ENCODE assay signal across 24 cellular contexts in the genomic region with DNA sequence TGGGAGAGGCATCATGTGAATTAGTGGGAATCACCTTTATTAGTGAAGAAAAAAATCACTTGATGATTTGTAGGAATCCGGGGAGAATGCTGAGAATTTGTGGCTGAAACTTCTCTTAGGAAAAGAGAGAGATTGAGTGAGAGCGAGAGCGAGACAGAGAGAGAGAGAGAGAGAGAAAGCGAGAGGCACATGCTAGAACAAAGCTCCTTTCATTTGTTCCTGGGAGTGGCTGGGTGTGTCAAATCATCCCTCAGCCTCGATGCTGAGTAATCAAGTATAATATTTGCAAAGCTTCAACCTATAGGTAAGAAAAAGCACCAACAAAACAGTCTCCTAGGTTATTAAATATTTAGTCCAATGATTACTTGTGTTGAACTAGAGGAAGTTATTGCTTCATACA. TPM values are rescaled to one million over a fixed set of nuclear protein-coding genes. Genes with fewer than 3 reads are reported as not detected.
A peak's percentile ranks its signal among the peaks of the same experiment; 100 is the strongest.
DNase-seq lines count a peak whose midpoint lies in the region; ATAC-seq, FAIRE-seq and TF ChIP-seq lines count a peak whose summit lies in the region.
"Had no signal": no experiment of that assay in that cellular context is flagged by ENCODE, and none has a peak within 500 bp of the region (broad histone marks: within the 10 kb centered on the region; RNA-seq: fewer than 3 reads in every experiment).

No MANE protein-coding gene starts in this region.

- TF ChIP-seq EP300 in HepG2 (IDR thresholded peaks at IDR 0.05; ENCODE audit: low read depth in 2 of 2, low read length in 2 of 2) (no peak), HepG2 (CRISPR knock-in tag; IDR thresholded peaks at IDR 0.05; ENCODE audit: borderline replicate concordance) (no peak)

- H3K36me3 ChIP-seq in HepG2 (replicated peaks in 1 of 2; ENCODE audit: control insufficient read depth in 1 of 2, insufficient read depth in 2 of 2, low read length in 2 of 2) (no peaks in the 10 kb centered on the region), right lobe of liver (no peaks in the 10 kb centered on the region), mucosa of descending colon (ENCODE audit: low read depth) (no peaks in the 10 kb centered on the region)
- no peaks in the 10 kb centered on the region for H3K36me3 ChIP-seq in CD8-positive, alpha-beta T cell (ENCODE audit: insufficient read depth, low read length)
- H3K36me3 ChIP-seq: BLaER1 treated with 17β-estradiol and CSF1 and Interleukin-3, amounts not matched to agents 10 nM and 100 nM had no signal

- H3K4me1 Mint-ChIP-seq in activated T-helper 17 cell treated with anti-CD3 and anti-CD28 coated beads, Interleukin-2, amount 50 U/mL, for 72 hours = no peaks in the 10 kb centered on the region
- H3K4me1 Mint-ChIP-seq in CD8-positive, alpha-beta T cell (ENCODE audit: low read depth) = no peaks in the 10 kb centered on the region
- H3K4me1 Mint-ChIP-seq: activated naive CD8-positive, alpha-beta T cell treated with anti-CD3 and anti-CD28 coated beads for 36 hours had no signal

- H3K36me3 Mint-ChIP-seq in activated T-helper 17 cell treated with anti-CD3 and anti-CD28 coated beads, Interleukin-2, amount 50 U/mL, for 72 hours (ENCODE audit: low read depth) = no peaks in the 10 kb centered on the region
- no peaks in the 10 kb centered on the region for H3K36me3 Mint-ChIP-seq in CD8-positive, alpha-beta T cell
- H3K36me3 Mint-ChIP-seq: activated naive CD8-positive, alpha-beta T cell treated with anti-CD3 and anti-CD28 coated beads for 36 hours had no signal

- no peak for FAIRE-seq in HepG2 (lab: Jason Lieb, UNC)
- FAIRE-seq: GM12878 had no signal

- H3K27me3 Mint-ChIP-seq in activated T-helper 17 cell treated with anti-CD3 and anti-CD28 coated beads, Interleukin-2, amount 50 U/mL, for 72 hours = peaks cover 22% of the 10 kb centered on the region
- peaks cover 7% of the 10 kb centered on the region for H3K27me3 Mint-ChIP-seq in CD8-positive, alpha-beta T cell (ENCODE audit: low read depth)

- H3K79me2 ChIP-seq in HepG2 (ENCODE audit: insufficient read depth, low read length) = no peaks in the 10 kb centered on the region

- no peaks in the 10 kb centered on the region for H3K9me3 Mint-ChIP-seq in activated T-helper 17 cell treated with anti-CD3 and anti-CD28 coated beads, Interleukin-2, amount 50 U/mL, for 72 hours
- H3K9me3 Mint-ChIP-seq in CD8-positive, alpha-beta T cell = no peaks in the 10 kb centered on the region
- H3K9me3 Mint-ChIP-seq: activated naive CD8-positive, alpha-beta T cell treated with anti-CD3 and anti-CD28 coated beads for 36 hours; neural crest cell had no signal

- no peak overlapping the region for H3K27ac Mint-ChIP-seq in activated T-helper 17 cell treated with anti-CD3 and anti-CD28 coated beads, Interleukin-2, amount 50 U/mL, for 72 hours
- no peak overlapping the region for H3K27ac Mint-ChIP-seq in CD8-positive, alpha-beta T cell
- H3K27ac Mint-ChIP-seq: activated naive CD8-positive, alpha-beta T cell treated with anti-CD3 and anti-CD28 coated beads for 36 hours had no signal

- no peak for TF ChIP-seq CTCF in HepG2 (CRISPR knock-in tag; IDR thresholded peaks at IDR 0.05)
- TF ChIP-seq CTCF in right lobe of liver (IDR thresholded peaks at IDR 0.05) = no peak
- no peak for TF ChIP-seq CTCF in mucosa of descending colon (IDR thresholded peaks at IDR 0.05)
- TF ChIP-seq CTCF in CD8-positive, alpha-beta T cell (IDR thresholded peaks at IDR 0.05) = no peak
- TF ChIP-seq CTCF in dorsolateral prefrontal cortex (IDR thresholded peaks at IDR 0.05 in 54 of 56, conservative IDR thresholded peaks at IDR 0.05 in 2 of 56; ENCODE audit: low read depth in 1 of 56, partially characterized antibody in 56 of 56) = no peak

- no peak overlapping the region for H3K4me2 ChIP-seq in HepG2 (ENCODE audit: low read depth, low read length)
- H3K4me2 ChIP-seq: BLaER1 treated with 17β-estradiol and CSF1 and Interleukin-3, amounts not matched to agents 10 nM and 100 nM had no signal

- H3K9me3 ChIP-seq in HepG2 (ENCODE audit: low read length) (no peaks in the 10 kb centered on the region), right lobe of liver (no peaks in the 10 kb centered on the region), mucosa of descending colon (no peaks in the 10 kb centered on the region)
- no peaks in the 10 kb centered on the region for H3K9me3 ChIP-seq in CD8-positive, alpha-beta T cell (ENCODE audit: low read length)
- H3K9me3 ChIP-seq: BLaER1 treated with 17β-estradiol and CSF1 and Interleukin-3, amounts not matched to agents 10 nM and 100 nM; body of pancreas had no signal

- no peak overlapping the region for H3K27ac ChIP-seq in HepG2 (ENCODE audit: extremely low read length, insufficient read depth, low read length)
- no peak overlapping the region for H3K27ac ChIP-seq in right lobe of liver
- H3K27ac ChIP-seq in CD8-positive, alpha-beta T cell (ENCODE audit: low read depth, low read length) = no peak overlapping the region
- H3K27ac ChIP-seq in dorsolateral prefrontal cortex = no peak overlapping the region
- H3K27ac ChIP-seq: BLaER1 treated with 17β-estradiol and CSF1 and Interleukin-3, amounts not matched to agents 10 nM and 100 nM; body of pancreas; coronary artery; HL-60 had no signal

- CTCF ChIA-PET in HepG2 (lab: Yijun Ruan, JAX; ENCODE audit: low intra/inter-chr PET ratio, low total read pairs) = no interaction called here
- CTCF ChIA-PET in CD8-positive, alpha-beta T cell (lab: Charles Lee) = no interaction called here

- intact Hi-C loops in HepG2 (cut with micrococcal nuclease; ENCODE audit: unreplicated experiment) = no loop called here
- intact Hi-C loops in right lobe of liver (cut with DNase I) = no loop called here
- intact Hi-C loops in mucosa of descending colon (cut with DNase I, micrococcal nuclease) = no loop called here
- intact Hi-C loops in CD8-positive, alpha-beta T cell (cut with DNase I, micrococcal nuclease) = no loop called here
- intact Hi-C loops in dorsolateral prefrontal cortex (cut with DNase I) = no loop called here

- H2AFZ ChIP-seq in HepG2 (ENCODE audit: low read length) = no peak overlapping the region

- TF ChIP-seq RAD21 in HepG2 (CRISPR knock-in tag; IDR thresholded peaks at IDR 0.05) = no peak

- 9% methylated on average over 5 of the region's 5 CpGs for WGBS in HepG2 (ENCODE audit: low lambda C conversion rate)
- 66% methylated on average over 5 of the region's 5 CpGs for WGBS in right lobe of liver (ENCODE audit: insufficient coverage, low coverage, low lambda C conversion rate, missing lambda C conversion rate)

- H4K20me1 ChIP-seq in HepG2 (ENCODE audit: insufficient read depth, low read length) = no peaks in the 10 kb centered on the region
- H4K20me1 ChIP-seq: BLaER1 treated with 17β-estradiol and CSF1 and Interleukin-3, amounts not matched to agents 10 nM and 100 nM had no signal

- H3K4me3 Mint-ChIP-seq in activated T-helper 17 cell treated with anti-CD3 and anti-CD28 coated beads, Interleukin-2, amount 50 U/mL, for 72 hours = no peak overlapping the region
- no peak overlapping the region for H3K4me3 Mint-ChIP-seq in CD8-positive, alpha-beta T cell
- H3K4me3 Mint-ChIP-seq: activated naive CD8-positive, alpha-beta T cell treated with anti-CD3 and anti-CD28 coated beads for 36 hours; neural crest cell had no signal

- H3K4me3 ChIP-seq in HepG2 (replicated peaks in 1 of 3; ENCODE audit: insufficient read depth in 1 of 3, low read depth in 2 of 3, low read length in 3 of 3) (no peak overlapping the region), right lobe of liver (no peak overlapping the region), mucosa of descending colon (no peak overlapping the region), dorsolateral prefrontal cortex (no peak overlapping the region)
- no peak overlapping the region for H3K4me3 ChIP-seq in CD8-positive, alpha-beta T cell (ENCODE audit: low read depth, low read length)
- H3K4me3 ChIP-seq: BLaER1 treated with 17β-estradiol and CSF1 and Interleukin-3, amounts not matched to agents 10 nM and 100 nM; body of pancreas; coronary artery; GM12878 had no signal

- POLR2A ChIA-PET in HepG2 (lab: Yijun Ruan, JAX) = no interaction called here
- POLR2A ChIA-PET in CD8-positive, alpha-beta T cell (lab: Charles Lee) = no interaction called here

- DNase-seq in HepG2 (ENCODE audit: low spot score) (peak; percentile 18), right lobe of liver (no peak), mucosa of descending colon (peak in 1 of 3 donors; percentile 68), SHP77 treated with DMSO at 0.1 percent for 48 hours (lab: John Stamatoyannopoulos, UW) (no peak), NCI-H1092 treated with DMSO at 0.1 percent for 48 hours (lab: John Stamatoyannopoulos, UW) (no peak), dorsolateral prefrontal cortex (no peak)
- DNase-seq in CD8-positive, alpha-beta T cell = no peak
- DNase-seq: activated naive CD8-positive, alpha-beta T cell treated with anti-CD3 and anti-CD28 coated beads for 36 hours; body of pancreas; foreskin fibroblast; H7; kidney glomerular epithelial cell; NCI-H1930; NCI-H226; SHP77; stimulated activated CD4-positive, alpha-beta T cell treated with anti-CD3 and anti-CD28 coated beads, Interleukin-4, amount 100 ng/mL, for 4 hours had no signal

- H3K9ac ChIP-seq in HepG2 (ENCODE audit: insufficient read depth, low read depth, low read length) = no peak overlapping the region
- H3K9ac ChIP-seq: BLaER1 treated with 17β-estradiol and CSF1 and Interleukin-3, amounts not matched to agents 10 nM and 100 nM had no signal

- no peak for TF ChIP-seq POLR2A in HepG2 (IDR thresholded peaks at IDR 0.05; ENCODE audit: insufficient read depth in 1 of 2, low read depth in 2 of 2, low read length in 2 of 2)
- TF ChIP-seq POLR2A in right lobe of liver (IDR thresholded peaks at IDR 0.05) = no peak

- H3K27me3 ChIP-seq in HepG2 (ENCODE audit: control insufficient read depth in 1 of 2, insufficient read depth in 2 of 2, low read length in 2 of 2) (peaks cover 1 to 5% of the 10 kb centered on the region in 2 experiments; a peak in 1 of 5 replicates), right lobe of liver (no peaks in the 10 kb centered on the region), dorsolateral prefrontal cortex (no peaks in the 10 kb centered on the region)
- H3K27me3 ChIP-seq in CD8-positive, alpha-beta T cell (ENCODE audit: insufficient read depth, low read length) = no peaks in the 10 kb centered on the region
- H3K27me3 ChIP-seq: BLaER1 treated with 17β-estradiol and CSF1 and Interleukin-3, amounts not matched to agents 10 nM and 100 nM; body of pancreas had no signal

- H3K4me1 ChIP-seq in HepG2 (ENCODE audit: insufficient read depth, low read length) (no peaks in the 10 kb centered on the region), right lobe of liver (no peaks in the 10 kb centered on the region), mucosa of descending colon (ENCODE audit: low read depth) (no peaks in the 10 kb centered on the region)
- no peaks in the 10 kb centered on the region for H3K4me1 ChIP-seq in CD8-positive, alpha-beta T cell (ENCODE audit: insufficient read depth, low read length)
- H3K4me1 ChIP-seq: BLaER1 treated with 17β-estradiol and CSF1 and Interleukin-3, amounts not matched to agents 10 nM and 100 nM; body of pancreas had no signal

- in situ Hi-C loops in HepG2 (cut with HindIII; ENCODE audit: extremely low pct_ligation_motif_present, low pct_unique_long_range_greater_than_20kb) = no loop called here

- BruUV-seq in HepG2 (replicated peaks; lab: Mats Ljungman, UMichigan) = no TSS peak

- ATAC-seq in HepG2 (no peak), right lobe of liver (no peak), mucosa of descending colon (peak; percentile 90)
- ATAC-seq in activated T-helper 17 cell treated with anti-CD3 and anti-CD28 coated beads, Interleukin-2, amount 50 U/mL, for 72 hours (replicated peaks) = peak; percentile 55
- ATAC-seq in CD8-positive, alpha-beta T cell = no peak
- ATAC-seq: body of pancreas, GM12878 had no signal

RNA-seq across cellular contexts. Expression of gene SERPINB5, which starts 4.4 kb away (rescaled TPM):
- not detected in 2 replicates for total RNA-seq in HepG2 (2016; rRNA removed; fragmentation: Illumina TruSeq; extraction: Trizol)
- total RNA-seq in HepG2 (2016; cell fraction: cytosol; rRNA removed; fragmentation: Illumina TruSeq; extraction: Trizol; ENCODE audit: low read depth) = not detected in 2 replicates
- total RNA-seq in HepG2 (2016; cell fraction: insoluble cytoplasmic fraction; rRNA removed; fragmentation: Illumina TruSeq; extraction: Trizol) = not detected in 2 replicates
- total RNA-seq in HepG2 (2016; cell fraction: membrane; rRNA removed; fragmentation: Illumina TruSeq; extraction: Trizol) = not detected in 2 replicates
- total RNA-seq in HepG2 (2016; cell fraction: nucleus; rRNA removed; fragmentation: Illumina TruSeq; extraction: Trizol) = not detected in 2 replicates
- polyA plus RNA-seq in HepG2 (2011; rRNA removed) = not detected in 2 replicates
- polyA plus RNA-seq in HepG2 (2011; cell fraction: cytosol; rRNA removed) = not detected in 2 replicates
- not detected in 2 replicates for polyA plus RNA-seq in HepG2 (2011; cell fraction: nucleus; rRNA removed)
- polyA plus RNA-seq in HepG2 (2012) = not detected in 2 replicates
- not detected in 2 replicates for polyA plus RNA-seq in HepG2 (2016; cell fraction: cytosol; fragmentation: Illumina TruSeq; extraction: Trizol; ENCODE audit: low read depth)
- not detected in 2 replicates for polyA plus RNA-seq in HepG2 (2016; cell fraction: insoluble cytoplasmic fraction; fragmentation: Illumina TruSeq; extraction: Trizol; ENCODE audit: low read depth)
- not detected in 2 replicates for polyA plus RNA-seq in HepG2 (2016; cell fraction: membrane; fragmentation: Illumina TruSeq; extraction: Trizol; ENCODE audit: low read depth)
- polyA plus RNA-seq in HepG2 (2016; cell fraction: nucleus; fragmentation: Illumina TruSeq; extraction: Trizol; ENCODE audit: insufficient read depth, low read depth) = not detected in 2 replicates
- polyA minus RNA-seq in HepG2 (2011; rRNA and poly(A)+ RNA removed; ENCODE audit: low replicate concordance) = 133 TPM in 1 of 2 replicates, not detected in the other
- not detected in 2 replicates for polyA minus RNA-seq in HepG2 (2011; cell fraction: cytosol; rRNA and poly(A)+ RNA removed)
- polyA minus RNA-seq in HepG2 (2011; cell fraction: nucleus; rRNA and poly(A)+ RNA removed) = not detected in 2 replicates
- not detected for total RNA-seq in right lobe of liver
- not detected for total RNA-seq in activated T-helper 17 cell treated with anti-CD3 and anti-CD28 coated beads, Interleukin-2, amount 50 U/mL, for 72 hours
- total RNA-seq in mucosa of descending colon = 1 to 10 TPM in 2 of 3 donors, under 1 TPM in 1; 0.63 to 2.6 (median 2.3) TPM
- total RNA-seq in CD8-positive, alpha-beta T cell = not detected
- total RNA-seq in dorsolateral prefrontal cortex = not detected
- total RNA-seq: activated CD8-positive, alpha-beta memory T cell treated with anti-CD3 and anti-CD28 coated beads for 36 hours; activated naive CD8-positive, alpha-beta T cell treated with anti-CD3 and anti-CD28 coated beads for 36 hours; body of pancreas; GM12878; neural crest cell; posterior vena cava had no signal

RNA-seq across cellular contexts. Expression of gene VPS4B, which starts 50.1 kb away (rescaled TPM):
- total RNA-seq in HepG2 (2016; rRNA removed; fragmentation: Illumina TruSeq; extraction: Trizol) (25.9 and 38.3 TPM in 2 replicates), right lobe of liver (10 to 100 TPM; 18.3 to 30.4 (median 22.3) TPM), mucosa of descending colon (100 to 1,000 TPM in 2 of 3 donors, 10 to 100 TPM in 1; 83.8 to 167 (median 116) TPM), dorsolateral prefrontal cortex (10 to 100 TPM; 23.5 to 78.1 (median 53.7) TPM)
- total RNA-seq in HepG2 (2016; cell fraction: cytosol; rRNA removed; fragmentation: Illumina TruSeq; extraction: Trizol; ENCODE audit: low read depth) = 2.2 TPM in 2 replicates
- 28.6 and 39.0 TPM in 2 replicates for total RNA-seq in HepG2 (2016; cell fraction: insoluble cytoplasmic fraction; rRNA removed; fragmentation: Illumina TruSeq; extraction: Trizol)
- 7.0 and 9.1 TPM in 2 replicates for total RNA-seq in HepG2 (2016; cell fraction: membrane; rRNA removed; fragmentation: Illumina TruSeq; extraction: Trizol)
- 17.0 and 25.2 TPM in 2 replicates for total RNA-seq in HepG2 (2016; cell fraction: nucleus; rRNA removed; fragmentation: Illumina TruSeq; extraction: Trizol)
- 11.7 and 12.8 TPM in 2 replicates for polyA plus RNA-seq in HepG2 (2011; rRNA removed)
- 7.0 and 9.7 TPM in 2 replicates for polyA plus RNA-seq in HepG2 (2011; cell fraction: cytosol; rRNA removed)
- polyA plus RNA-seq in HepG2 (2011; cell fraction: nucleus; rRNA removed) = 3.3 and 4.4 TPM in 2 replicates
- polyA plus RNA-seq in HepG2 (2012) = 20.2 and 20.4 TPM in 2 replicates
- polyA plus RNA-seq in HepG2 (2016; cell fraction: cytosol; fragmentation: Illumina TruSeq; extraction: Trizol; ENCODE audit: low read depth) = 0.92 and 1.0 TPM in 2 replicates
- 29.8 and 30.0 TPM in 2 replicates for polyA plus RNA-seq in HepG2 (2016; cell fraction: insoluble cytoplasmic fraction; fragmentation: Illumina TruSeq; extraction: Trizol; ENCODE audit: low read depth)
- 3.6 and 3.7 TPM in 2 replicates for polyA plus RNA-seq in HepG2 (2016; cell fraction: membrane; fragmentation: Illumina TruSeq; extraction: Trizol; ENCODE audit: low read depth)
- 15.7 and 17.2 TPM in 2 replicates for polyA plus RNA-seq in HepG2 (2016; cell fraction: nucleus; fragmentation: Illumina TruSeq; extraction: Trizol; ENCODE audit: insufficient read depth, low read depth)
- polyA minus RNA-seq in HepG2 (2011; rRNA and poly(A)+ RNA removed; ENCODE audit: low replicate concordance) = 30.2 and 30.7 TPM in 2 replicates
- polyA minus RNA-seq in HepG2 (2011; cell fraction: cytosol; rRNA and poly(A)+ RNA removed) = 12.1 and 16.9 TPM in 2 replicates
- polyA minus RNA-seq in HepG2 (2011; cell fraction: nucleus; rRNA and poly(A)+ RNA removed) = 27.9 and 33.8 TPM in 2 replicates
- total RNA-seq in activated T-helper 17 cell treated with anti-CD3 and anti-CD28 coated beads, Interleukin-2, amount 50 U/mL, for 72 hours = 10 to 100 TPM; 63.8 to 72.3 TPM
- 10 to 100 TPM; 58.5 to 76.2 TPM for total RNA-seq in CD8-positive, alpha-beta T cell

Comparison
In these comparisons a context has a peak if more than half of its experiments do, and no peak if none do; other contexts are left out.
1. ATAC-seq: peak in activated T-helper 17 cell treated with anti-CD3 and anti-CD28 coated beads, Interleukin-2, amount 50 U/mL, for 72 hours (single experiment) and mucosa of descending colon (single experiment); none in HepG2 (single experiment), right lobe of liver (0 of 4) and CD8-positive, alpha-beta T cell (single experiment).